ENCODE assay signal across 8 cellular contexts in the genomic region with DNA sequence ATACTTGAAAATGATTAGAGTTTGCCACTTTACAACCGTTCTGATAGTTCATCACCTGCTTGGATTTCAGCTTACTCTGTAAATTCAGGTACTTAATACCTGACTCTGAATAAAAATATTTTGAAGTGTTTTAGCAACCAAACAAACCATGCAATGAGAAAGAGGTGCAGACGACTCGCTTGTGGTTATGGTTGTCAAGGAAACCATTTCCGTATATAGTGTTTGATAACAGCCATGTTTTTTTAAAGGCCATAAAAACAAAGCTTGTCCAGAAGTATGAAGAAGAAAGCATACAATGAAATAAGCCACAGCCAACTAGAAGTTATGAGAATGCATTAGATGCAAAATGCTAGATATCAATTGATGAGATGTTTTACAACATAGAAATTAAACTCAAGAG.
DNase-seq lines count a peak whose midpoint lies in the region; ATAC-seq and TF ChIP-seq lines count a peak whose summit lies in the region.

No MANE protein-coding gene starts in this region.

- H4K20me1 ChIP-seq in Karpas-422 (ENCODE audit: insufficient read depth, low read depth, low read length): no peaks in the 10 kb centered on the region
- H4K20me1 ChIP-seq in SU-DHL-6 (ENCODE audit: low read depth, low read length): no peaks in the 10 kb centered on the region

- ATAC-seq in stimulated activated naive CD8-positive, alpha-beta T cell treated with anti-CD3 and anti-CD28 coated beads, Interleukin-15, Interleukin-2, amounts not matched to agents 100 U/mL and 50 U/mL, for 24 hours: peak; percentile 67
- ATAC-seq in HG02840 (IDR thresholded peaks at IDR 0.05; ENCODE audit: low FRiP score, unreplicated experiment): no peak

- no peaks in the 10 kb centered on the region for H3F3A ChIP-seq in SU-DHL-6 (ENCODE audit: insufficient read depth)

- peak; percentile 37 for DNase-seq in activated naive CD4-positive, alpha-beta T cell treated with Interleukin-2 at 50 U/mL for 16 hours
- DNase-seq in activated naive CD4-positive, alpha-beta T cell treated with anti-CD3 and anti-CD28 coated beads, Interleukin-2, amount 50 U/mL, for 16 hours: no peak
- DNase-seq in Karpas-422 (peak; percentile 71), H7 (no peak)
- DNase-seq in effector memory CD4-positive, alpha-beta T cell: peak; percentile 37 to 55 (median 42)
- peak; percentile 23 for DNase-seq in stimulated activated naive CD8-positive, alpha-beta T cell treated with anti-CD3 and anti-CD28 coated beads, Interleukin-15, Interleukin-2, amounts not matched to agents 100 U/mL and 50 U/mL, for 24 hours

- peaks cover 33% of the 10 kb centered on the region for H3K4me1 ChIP-seq in Karpas-422 (ENCODE audit: low read length)
- peaks cover 45% of the 10 kb centered on the region for H3K4me1 ChIP-seq in effector memory CD4-positive, alpha-beta T cell (ENCODE audit: control insufficient read depth, insufficient read depth, low read length, poor library complexity, severe bottlenecking)

- no peak for TF ChIP-seq CTCF in SU-DHL-6 (IDR thresholded peaks at IDR 0.05; ENCODE audit: insufficient read depth, low read length, poor library complexity, severe bottlenecking)

- H3K79me2 ChIP-seq in Karpas-422 (ENCODE audit: low read length): no peaks in the 10 kb centered on the region
- no peaks in the 10 kb centered on the region for H3K79me2 ChIP-seq in SU-DHL-6 (ENCODE audit: insufficient read depth, low read length)

- H3K4me3 ChIP-seq in Karpas-422 (ENCODE audit: low read length) (no peak overlapping the region), SU-DHL-6 (ENCODE audit: insufficient read depth, low read length, poor library complexity, severe bottlenecking) (no peak overlapping the region), H7 (ENCODE audit: insufficient read depth, low read depth, low read length) (no peak overlapping the region)
- H3K4me3 ChIP-seq in effector memory CD4-positive, alpha-beta T cell (ENCODE audit: insufficient read depth, low read depth, low read length, poor library complexity, severe bottlenecking): no peak overlapping the region

- H3K36me3 ChIP-seq in Karpas-422 (ENCODE audit: insufficient read depth, low read length) (no peaks in the 10 kb centered on the region), SU-DHL-6 (ENCODE audit: low read length) (no peaks in the 10 kb centered on the region), H7 (replicated peaks; ENCODE audit: control insufficient read depth, insufficient read depth, low read length) (no peaks in the 10 kb centered on the region)
- H3K36me3 ChIP-seq in effector memory CD4-positive, alpha-beta T cell (ENCODE audit: control insufficient read depth, insufficient read depth, low read length): no peaks in the 10 kb centered on the region

- H3K27me3 ChIP-seq in Karpas-422 (ENCODE audit: low read length): no peaks in the 10 kb centered on the region
- H3K27me3 ChIP-seq in SU-DHL-6 (ENCODE audit: low read length): no peaks in the 10 kb centered on the region
- no peaks in the 10 kb centered on the region for H3K27me3 ChIP-seq in effector memory CD4-positive, alpha-beta T cell (replicated peaks; ENCODE audit: control insufficient read depth, insufficient read depth, low read length, poor library complexity, severe bottlenecking)
- H3K27me3 ChIP-seq in H7 (ENCODE audit: control insufficient read depth, insufficient read depth, low read length): no peaks in the 10 kb centered on the region

- H2AFZ ChIP-seq in Karpas-422 (ENCODE audit: low read length): peak overlapping the region; percentile 65
- H2AFZ ChIP-seq in SU-DHL-6 (ENCODE audit: low read depth, low read length, severe bottlenecking): no peak overlapping the region

- no peak overlapping the region for H3K27ac ChIP-seq in Karpas-422 (ENCODE audit: low read length)
- H3K27ac ChIP-seq in SU-DHL-6 (ENCODE audit: low read depth, low read length): no peak overlapping the region
- H3K27ac ChIP-seq in effector memory CD4-positive, alpha-beta T cell (ENCODE audit: insufficient read depth, low read length, poor library complexity, severe bottlenecking): peak overlapping the region; percentile 92

- H3K9ac ChIP-seq in Karpas-422 (ENCODE audit: low read length) (no peak overlapping the region), SU-DHL-6 (ENCODE audit: low read length) (no peak overlapping the region)

- no peaks in the 10 kb centered on the region for H3K9me3 ChIP-seq in Karpas-422 (ENCODE audit: low read length)
- H3K9me3 ChIP-seq in SU-DHL-6 (ENCODE audit: insufficient read depth, low read length): no peaks in the 10 kb centered on the region
- no peaks in the 10 kb centered on the region for H3K9me3 ChIP-seq in effector memory CD4-positive, alpha-beta T cell (ENCODE audit: control insufficient read depth, low read length)

- H3K4me2 ChIP-seq in Karpas-422 (ENCODE audit: low read depth, low read length, poor library complexity, severe bottlenecking) (peak overlapping the region; percentile 45), SU-DHL-6 (ENCODE audit: low read depth, low read length, poor library complexity, severe bottlenecking) (peak overlapping the region; percentile 12)

- no peaks in the 10 kb centered on the region for H3K9me2 ChIP-seq in Karpas-422 (replicated peaks; ENCODE audit: insufficient read depth, low read length)
- no peaks in the 10 kb centered on the region for H3K9me2 ChIP-seq in SU-DHL-6 (replicated peaks; ENCODE audit: insufficient read depth, low read length)

Comparison
In these comparisons a context has a peak if more than half of its experiments do, and no peak if none do; other contexts are left out.
1. DNase-seq: peak in activated naive CD4-positive, alpha-beta T cell treated with Interleukin-2 at 50 U/mL for 16 hours (single experiment), Karpas-422 (single experiment), effector memory CD4-positive, alpha-beta T cell (3 of 3) and stimulated activated naive CD8-positive, alpha-beta T cell treated with anti-CD3 and anti-CD28 coated beads, Interleukin-15, Interleukin-2, amounts not matched to agents 100 U/mL and 50 U/mL, for 24 hours (single experiment); none in activated naive CD4-positive, alpha-beta T cell treated with anti-CD3 and anti-CD28 coated beads, Interleukin-2, amount 50 U/mL, for 16 hours (single experiment) and H7 (single experiment).